Comparison of ENCODE assay signal across 20 cellular contexts in genomic region chr3:23051240-23052140, GRCh38.
"Had no signal": no experiment of that assay in that cellular context is flagged by ENCODE, and none has a peak within 500 bp of the region (broad histone marks: within the 10 kb centered on the region; RNA-seq: fewer than 3 reads in every experiment).

No MANE protein-coding gene starts in this region.

- H3K36me3 Mint-ChIP-seq: activated CD8-positive, alpha-beta memory T cell treated with anti-CD3 and anti-CD28 coated beads, Interleukin-2, amount 10 ng/mL, durations not matched to agents 7 days and 5 days; immature natural killer cell had no signal

- H3K4me3 ChIP-seq: coronary artery, lung, pancreas, smooth muscle cell, thyroid gland, uterus had no signal

- H3K4me3 Mint-ChIP-seq: activated CD4-positive, alpha-beta memory T cell treated with anti-CD3 and anti-CD28 coated beads, Interleukin-2, amount 10 ng/mL, durations not matched to agents 7 days and 5 days; activated CD8-positive, alpha-beta memory T cell treated with anti-CD3 and anti-CD28 coated beads, Interleukin-2, amount 10 ng/mL, durations not matched to agents 7 days and 5 days; immature natural killer cell; mesothelial cell of epicardium; natural killer cell treated with Interleukin-12 subunit alpha and Interleukin-12 subunit beta and Interleukin-15 and Interleukin-18, amount 100 ng/mL, for 72 hours had no signal

- H3K27ac ChIP-seq: brain microvascular endothelial cell, coronary artery, neutrophil, pancreas, thyroid gland, uterus had no signal

- H3K27ac Mint-ChIP-seq: activated CD4-positive, alpha-beta memory T cell treated with anti-CD3 and anti-CD28 coated beads, Interleukin-2, amount 10 ng/mL, durations not matched to agents 7 days and 5 days; activated CD8-positive, alpha-beta memory T cell treated with anti-CD3 and anti-CD28 coated beads, Interleukin-2, amount 10 ng/mL, durations not matched to agents 7 days and 5 days; immature natural killer cell; mesothelial cell of epicardium; natural killer cell treated with Interleukin-12 subunit alpha and Interleukin-12 subunit beta and Interleukin-15 and Interleukin-18, amount 100 ng/mL, for 72 hours had no signal

- H3K4me1 Mint-ChIP-seq: activated CD4-positive, alpha-beta memory T cell treated with anti-CD3 and anti-CD28 coated beads, Interleukin-2, amount 10 ng/mL, durations not matched to agents 7 days and 5 days; activated CD8-positive, alpha-beta memory T cell treated with anti-CD3 and anti-CD28 coated beads, Interleukin-2, amount 10 ng/mL, durations not matched to agents 7 days and 5 days; mesothelial cell of epicardium had no signal

- H3K4me1 ChIP-seq: pancreas, thyroid gland, uterus had no signal

- DNase-seq: activated CD4-positive, alpha-beta memory T cell treated with anti-CD3 and anti-CD28 coated beads, Interleukin-2, amount 10 ng/mL, durations not matched to agents 7 days and 5 days; activated CD4-positive, alpha-beta T cell treated with anti-CD3 and anti-CD28 coated beads for 48 hours; activated CD4-positive, CD25-positive, alpha-beta regulatory T cell; activated CD8-positive, alpha-beta memory T cell treated with anti-CD3 and anti-CD28 coated beads, Interleukin-2, amount 10 ng/mL, durations not matched to agents 7 days and 5 days; activated naive CD4-positive, alpha-beta T cell; anterior cingulate cortex; brain microvascular endothelial cell; immature natural killer cell; pancreas; stimulated activated CD4-positive, alpha-beta T cell treated with anti-CD3 and anti-CD28 coated beads, Interleukin-4, amount 100 ng/mL, for 1 hour; T1000; thyroid gland; uterus had no signal

- H3K36me3 ChIP-seq: brain microvascular endothelial cell, neutrophil, pancreas, thyroid gland, uterus had no signal

- H3K27me3 ChIP-seq: brain microvascular endothelial cell, neutrophil, pancreas, thyroid gland, uterus had no signal

- H3K4me2 ChIP-seq: smooth muscle cell had no signal

- H3K27me3 Mint-ChIP-seq: activated CD4-positive, alpha-beta memory T cell treated with anti-CD3 and anti-CD28 coated beads, Interleukin-2, amount 10 ng/mL, durations not matched to agents 7 days and 5 days; activated CD8-positive, alpha-beta memory T cell treated with anti-CD3 and anti-CD28 coated beads, Interleukin-2, amount 10 ng/mL, durations not matched to agents 7 days and 5 days; natural killer cell treated with Interleukin-12 subunit alpha and Interleukin-12 subunit beta and Interleukin-15 and Interleukin-18, amount 100 ng/mL, for 72 hours had no signal

- H3K9me3 ChIP-seq: neutrophil, pancreas, thyroid gland, uterus had no signal

- ATAC-seq: activated CD8-positive, alpha-beta memory T cell treated with anti-CD3 and anti-CD28 coated beads, Interleukin-2, amount 10 ng/mL, durations not matched to agents 7 days and 5 days; natural killer cell treated with Interleukin-12 subunit alpha and Interleukin-12 subunit beta and Interleukin-15 and Interleukin-18, amount 100 ng/mL, for 72 hours; sciatic nerve had no signal
